ENCODE assay signal across 8 cellular contexts in the genomic region with DNA sequence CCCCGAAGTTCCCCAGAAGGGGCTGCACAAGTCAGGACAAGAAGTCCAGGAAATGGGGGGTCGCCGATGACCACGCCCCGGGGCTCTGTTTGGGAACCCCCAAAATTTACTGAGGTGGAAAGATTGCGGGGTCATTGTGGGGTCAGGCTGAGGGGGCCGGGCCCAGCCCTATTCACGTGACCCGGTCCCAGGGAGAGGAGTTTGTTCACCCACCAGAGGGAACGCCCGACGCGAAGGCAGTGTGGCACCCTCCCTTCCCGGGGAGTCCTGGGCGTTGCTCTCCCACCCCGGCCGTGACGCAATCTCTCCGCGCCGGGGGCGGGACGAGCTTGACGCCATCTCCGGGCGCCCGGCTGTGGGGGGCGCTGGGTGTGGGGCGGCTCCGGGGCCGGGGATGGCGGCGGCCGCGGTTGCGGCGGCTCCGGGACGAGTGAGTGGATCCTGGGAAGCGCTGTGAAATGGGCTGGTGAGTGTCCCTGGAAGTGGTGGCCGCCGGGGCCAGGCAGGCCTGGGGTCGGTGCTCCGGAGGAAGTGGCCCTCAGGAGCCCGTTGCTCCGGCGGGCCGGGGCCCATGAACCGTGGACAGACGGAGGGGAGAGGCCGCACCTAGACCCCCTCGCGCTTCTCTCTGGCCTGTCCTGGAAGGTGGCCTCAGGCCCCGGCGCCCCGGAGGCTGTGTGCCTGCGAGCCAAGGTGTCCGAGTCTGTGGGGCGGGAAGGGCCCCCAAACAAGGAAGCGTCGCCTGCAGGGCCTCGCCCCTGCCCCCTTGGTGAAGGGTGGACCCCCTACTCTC. TPM values are rescaled to one million over a fixed set of nuclear protein-coding genes. Genes with fewer than 3 reads are reported as not detected.
DNase-seq lines count a peak whose midpoint lies in the region; ATAC-seq and TF ChIP-seq lines count a peak whose summit lies in the region.

A gene with protein sequence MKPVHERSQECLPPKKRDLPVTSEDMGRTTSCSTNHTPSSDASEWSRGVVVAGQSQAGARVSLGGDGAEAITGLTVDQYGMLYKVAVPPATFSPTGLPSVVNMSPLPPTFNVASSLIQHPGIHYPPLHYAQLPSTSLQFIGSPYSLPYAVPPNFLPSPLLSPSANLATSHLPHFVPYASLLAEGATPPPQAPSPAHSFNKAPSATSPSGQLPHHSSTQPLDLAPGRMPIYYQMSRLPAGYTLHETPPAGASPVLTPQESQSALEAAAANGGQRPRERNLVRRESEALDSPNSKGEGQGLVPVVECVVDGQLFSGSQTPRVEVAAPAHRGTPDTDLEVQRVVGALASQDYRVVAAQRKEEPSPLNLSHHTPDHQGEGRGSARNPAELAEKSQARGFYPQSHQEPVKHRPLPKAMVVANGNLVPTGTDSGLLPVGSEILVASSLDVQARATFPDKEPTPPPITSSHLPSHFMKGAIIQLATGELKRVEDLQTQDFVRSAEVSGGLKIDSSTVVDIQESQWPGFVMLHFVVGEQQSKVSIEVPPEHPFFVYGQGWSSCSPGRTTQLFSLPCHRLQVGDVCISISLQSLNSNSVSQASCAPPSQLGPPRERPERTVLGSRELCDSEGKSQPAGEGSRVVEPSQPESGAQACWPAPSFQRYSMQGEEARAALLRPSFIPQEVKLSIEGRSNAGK (plus strand): TSS at position 338 of the 793 bp plus-strand sequence. CDS start 3,765 bp downstream, outside the sequence.

- no peaks in the 10 kb centered on the region for H3K27me3 ChIP-seq in ectodermal cell (ENCODE audit: control insufficient read depth, insufficient read depth, low read length, poor library complexity, severe bottlenecking)
- no peaks in the 10 kb centered on the region for H3K27me3 ChIP-seq in lower lobe of right lung (ENCODE audit: low read depth)

- peak within 1 kb of the TSS; percentile 93 for H3K27ac Mint-ChIP-seq in activated CD8-positive, alpha-beta T cell treated with anti-CD3 and anti-CD28 coated beads for 36 hours

- H3K36me3 Mint-ChIP-seq in activated CD8-positive, alpha-beta T cell treated with anti-CD3 and anti-CD28 coated beads for 36 hours (ENCODE audit: low read depth): peaks cover 19% of the 10 kb centered on the region

- no peaks in the 10 kb centered on the region for H3K9me3 Mint-ChIP-seq in activated CD8-positive, alpha-beta T cell treated with anti-CD3 and anti-CD28 coated beads for 36 hours

- CTCF ChIA-PET in activated CD8-positive, alpha-beta T cell treated with anti-CD3 and anti-CD28 coated beads for 36 hours (lab: Charles Lee): interaction anchor here (0.7 to 3.4 kb wide), 5 partner anchors 11 to 116 kb away, joined by 3 to 25 read pairs (median 3); no protein-coding TSS in a partner anchor

- ATAC-seq in GM19395 (IDR thresholded peaks at IDR 0.05; ENCODE audit: unreplicated experiment): peak; percentile 74
- ATAC-seq in HG03558 (IDR thresholded peaks at IDR 0.05; ENCODE audit: extremely low read depth, unreplicated experiment): peak; percentile 55
- ATAC-seq in activated CD8-positive, alpha-beta T cell treated with anti-CD3 and anti-CD28 coated beads for 36 hours: peak; percentile 92
- ATAC-seq in lower lobe of right lung: peak; percentile 98 to 99

- WGBS in ectodermal cell, 2 experiments: 1% methylated on average over 62 of the region's 62 CpGs

- POLR2A ChIA-PET in activated CD8-positive, alpha-beta T cell treated with anti-CD3 and anti-CD28 coated beads for 36 hours (lab: Charles Lee): interaction anchor here (0.6 to 3.2 kb wide), 9 partner anchors 10 to 90 kb away, joined by 3 to 18 read pairs (median 4); partner anchors contain the start of genes AP1G1 and ZNF821

- H3K27me3 Mint-ChIP-seq in activated CD8-positive, alpha-beta T cell treated with anti-CD3 and anti-CD28 coated beads for 36 hours: no peaks in the 10 kb centered on the region

- H3K4me3 ChIP-seq in ectodermal cell (ENCODE audit: insufficient read depth, low read depth, low read length) (peak within 1 kb of the TSS; percentile 98), lower lobe of right lung (peak within 1 kb of the TSS; percentile 100)

- H3K4me1 ChIP-seq in ectodermal cell (ENCODE audit: control insufficient read depth, insufficient read depth, low read length) (peaks cover 4% of the 10 kb centered on the region), lower lobe of right lung (peaks cover 15% of the 10 kb centered on the region)

- peak; percentile 98 for DNase-seq in CD1c-positive myeloid dendritic cell (ENCODE audit: extremely low spot score)
- peak; percentile 43 for DNase-seq in NCI-H82 treated with DMSO at 0.1 percent for 48 hours (lab: John Stamatoyannopoulos, UW; ENCODE audit: unreplicated experiment)
- DNase-seq in activated CD8-positive, alpha-beta T cell treated with anti-CD3 and anti-CD28 coated beads for 36 hours: peak; percentile 92
- peak; percentile 94 for DNase-seq in lower lobe of right lung
- peak; percentile 79 to 96 (median 89) for DNase-seq in stimulated activated CD4-positive, alpha-beta T cell treated with anti-CD3 and anti-CD28 coated beads, TNF-alpha, amount 100 ng/mL, for 1 hour (ENCODE audit: low read depth in 3 of 3, low spot score in 1 of 3)

- peak within 1 kb of the TSS; percentile 89 for H3K4me3 Mint-ChIP-seq in activated CD8-positive, alpha-beta T cell treated with anti-CD3 and anti-CD28 coated beads for 36 hours

- H3K9me3 ChIP-seq in ectodermal cell (ENCODE audit: control insufficient read depth, low read length) (no peaks in the 10 kb centered on the region), lower lobe of right lung (no peaks in the 10 kb centered on the region)

- intact Hi-C loops in activated CD8-positive, alpha-beta T cell treated with anti-CD3 and anti-CD28 coated beads for 36 hours (cut with micrococcal nuclease): loop anchor here (5.0 kb wide), 1 partner anchor 36 kb away; the partner anchor contains the start of gene ZNF821
- intact Hi-C loops in lower lobe of right lung (cut with DNase I): no loop called here

- H3K4me1 Mint-ChIP-seq in activated CD8-positive, alpha-beta T cell treated with anti-CD3 and anti-CD28 coated beads for 36 hours (ENCODE audit: low read depth): peaks cover 36% of the 10 kb centered on the region

- TF ChIP-seq CTCF in activated CD8-positive, alpha-beta T cell treated with anti-CD3 and anti-CD28 coated beads for 36 hours (IDR thresholded peaks at IDR 0.05): no peak
- TF ChIP-seq CTCF in lower lobe of right lung (IDR thresholded peaks at IDR 0.05): no peak

- peak within 1 kb of the TSS; percentile 10 for H3K27ac ChIP-seq in ectodermal cell (ENCODE audit: insufficient read depth, low read depth, low read length, poor library complexity, severe bottlenecking)
- peak within 1 kb of the TSS; percentile 89 for H3K27ac ChIP-seq in lower lobe of right lung

- H3K36me3 ChIP-seq in ectodermal cell (ENCODE audit: control insufficient read depth, insufficient read depth, low read length) (peaks cover 11% of the 10 kb centered on the region), lower lobe of right lung (peaks cover 31% of the 10 kb centered on the region)

RNA-seq across cellular contexts. Expression of the gene that starts here (rescaled TPM):
- total RNA-seq in activated CD8-positive, alpha-beta T cell treated with anti-CD3 and anti-CD28 coated beads for 36 hours: 10 to 100 TPM; 13.6 to 14.9 TPM
- 24.9 TPM for polyA plus RNA-seq in ectodermal cell (2013, experiment 1 of 4)
- polyA plus RNA-seq in ectodermal cell (2013, experiment 2 of 4): 28.9 TPM
- 17.4 TPM for polyA plus RNA-seq in ectodermal cell (2013, experiment 3 of 4)
- 20.2 TPM for polyA plus RNA-seq in ectodermal cell (2013, experiment 4 of 4)
- 29.7 TPM for total RNA-seq in lower lobe of right lung

Comparison
In these comparisons a context has a peak if more than half of its experiments do, and no peak if none do; other contexts are left out.
1. Peak in every context shown above with its lines: DNase-seq, ATAC-seq, H3K4me3 ChIP-seq and H3K27ac ChIP-seq.
2. DNase-seq: peak in every context shown above with its lines; median percentile 98 in CD1c-positive myeloid dendritic cell; 94 in lower lobe of right lung; 92 in activated CD8-positive, alpha-beta T cell treated with anti-CD3 and anti-CD28 coated beads for 36 hours; 89 in stimulated activated CD4-positive, alpha-beta T cell treated with anti-CD3 and anti-CD28 coated beads, TNF-alpha, amount 100 ng/mL, for 1 hour; 43 in NCI-H82 treated with DMSO at 0.1 percent for 48 hours.